Comparison of ENCODE assay signal across 2 cellular contexts in the genomic region with DNA sequence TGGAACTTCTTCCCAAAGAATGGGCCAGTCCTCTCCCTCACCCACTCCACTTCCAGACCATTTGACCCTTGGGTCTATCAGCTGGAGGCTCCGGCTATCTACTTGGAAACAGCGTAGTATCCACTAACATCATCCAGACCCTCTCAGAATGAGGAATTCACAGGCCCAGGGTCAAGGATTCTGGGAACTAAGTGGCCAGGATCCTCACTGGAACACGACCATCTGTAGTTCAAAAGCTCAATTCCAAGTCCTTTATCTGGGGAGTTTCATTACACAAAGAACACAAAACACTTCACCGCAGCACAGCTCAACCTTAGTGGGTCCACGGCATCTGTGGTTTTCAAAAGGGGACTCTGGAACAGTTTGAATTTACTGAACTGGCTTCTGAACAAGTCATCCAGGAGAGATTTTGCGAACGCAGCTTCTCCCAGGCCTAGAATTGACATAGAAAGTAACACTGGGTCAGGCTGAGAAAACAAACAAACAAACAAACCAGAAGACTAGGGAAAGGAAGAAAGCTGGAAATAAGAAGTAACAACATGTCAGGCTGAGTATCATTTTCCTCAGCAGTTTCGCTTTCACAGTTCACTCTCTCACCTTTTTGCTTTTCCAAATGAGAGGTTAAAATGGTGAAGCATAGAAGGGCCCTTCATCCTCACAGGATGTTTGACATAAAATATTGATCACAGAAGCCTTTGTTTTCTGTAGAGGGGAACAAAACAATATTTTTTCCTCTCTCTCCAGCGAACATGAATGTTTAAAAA.
TF ChIP-seq lines count a peak whose summit lies in the region.

No MANE protein-coding gene starts in this region.

TF ChIP-seq in IMR-90, 13 proteins besides CTCF, POLR2A, EP300 and RAD21:
- TF ChIP-seq RFX5 (IDR thresholded peaks at IDR 0.05; ENCODE audit: low read depth, low read length) = no peak
- no peak for TF ChIP-seq RCOR1 (IDR thresholded peaks at IDR 0.05; ENCODE audit: insufficient replicate concordance, low read length)
- TF ChIP-seq CHD1 (IDR thresholded peaks at IDR 0.05; ENCODE audit: low read depth, low read length) = no peak
- TF ChIP-seq, protein P1, sequence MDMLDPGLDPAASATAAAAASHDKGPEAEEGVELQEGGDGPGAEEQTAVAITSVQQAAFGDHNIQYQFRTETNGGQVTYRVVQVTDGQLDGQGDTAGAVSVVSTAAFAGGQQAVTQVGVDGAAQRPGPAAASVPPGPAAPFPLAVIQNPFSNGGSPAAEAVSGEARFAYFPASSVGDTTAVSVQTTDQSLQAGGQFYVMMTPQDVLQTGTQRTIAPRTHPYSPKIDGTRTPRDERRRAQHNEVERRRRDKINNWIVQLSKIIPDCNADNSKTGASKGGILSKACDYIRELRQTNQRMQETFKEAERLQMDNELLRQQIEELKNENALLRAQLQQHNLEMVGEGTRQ (IDR thresholded peaks at IDR 0.05; ENCODE audit: low read depth, low read length) = no peak
- TF ChIP-seq SMC3 (IDR thresholded peaks at IDR 0.05; ENCODE audit: low read depth, low read length) = no peak
- no peak for TF ChIP-seq MAZ (IDR thresholded peaks at IDR 0.05; ENCODE audit: borderline replicate concordance, low read depth, low read length)
- TF ChIP-seq MXI1 (IDR thresholded peaks at IDR 0.05; ENCODE audit: borderline replicate concordance, low read depth, low read length) = no peak
- no peak for TF ChIP-seq BHLHE40 (IDR thresholded peaks at IDR 0.05; ENCODE audit: low read depth, low read length)
- TF ChIP-seq MAFK (IDR thresholded peaks at IDR 0.05; ENCODE audit: low read depth, low read length) = no peak
- no peak for TF ChIP-seq FOS (IDR thresholded peaks at IDR 0.05; ENCODE audit: low read depth, low read length)
- no peak for TF ChIP-seq CEBPB (IDR thresholded peaks at IDR 0.05; ENCODE audit: low read depth, low read length)
- TF ChIP-seq, protein P2, sequence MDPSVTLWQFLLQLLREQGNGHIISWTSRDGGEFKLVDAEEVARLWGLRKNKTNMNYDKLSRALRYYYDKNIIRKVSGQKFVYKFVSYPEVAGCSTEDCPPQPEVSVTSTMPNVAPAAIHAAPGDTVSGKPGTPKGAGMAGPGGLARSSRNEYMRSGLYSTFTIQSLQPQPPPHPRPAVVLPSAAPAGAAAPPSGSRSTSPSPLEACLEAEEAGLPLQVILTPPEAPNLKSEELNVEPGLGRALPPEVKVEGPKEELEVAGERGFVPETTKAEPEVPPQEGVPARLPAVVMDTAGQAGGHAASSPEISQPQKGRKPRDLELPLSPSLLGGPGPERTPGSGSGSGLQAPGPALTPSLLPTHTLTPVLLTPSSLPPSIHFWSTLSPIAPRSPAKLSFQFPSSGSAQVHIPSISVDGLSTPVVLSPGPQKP (IDR thresholded peaks at IDR 0.05; ENCODE audit: borderline replicate concordance, low read depth, low read length) = no peak
- TF ChIP-seq NFE2L2 (IDR thresholded peaks at IDR 0.05; ENCODE audit: low read depth, low read length) = no peak
TF ChIP-seq in IMR-90: peak in this region for 0.

TF ChIP-seq in WTC11, 78 proteins besides CTCF, POLR2A, EP300 and RAD21:
- TF ChIP-seq NR2C2 (CRISPR knock-in tag; IDR thresholded peaks at IDR 0.05) (no peak), NFYB (CRISPR knock-in tag; conservative IDR thresholded peaks at IDR 0.05; ENCODE audit: low read depth) (no peak), JUN (CRISPR knock-in tag; IDR thresholded peaks at IDR 0.05) (no peak), ZNF671 (CRISPR knock-in tag; IDR thresholded peaks at IDR 0.05) (no peak), OVOL2 (CRISPR knock-in tag; IDR thresholded peaks at IDR 0.05; ENCODE audit: borderline replicate concordance) (no peak), ZNF423 (CRISPR knock-in tag; IDR thresholded peaks at IDR 0.05) (no peak), SMAD3 (CRISPR knock-in tag; IDR thresholded peaks at IDR 0.05; ENCODE audit: borderline replicate concordance) (no peak), KAT7 (CRISPR knock-in tag; IDR thresholded peaks at IDR 0.05; ENCODE audit: borderline replicate concordance) (no peak), ESRRA (CRISPR knock-in tag; IDR thresholded peaks at IDR 0.05; ENCODE audit: borderline replicate concordance) (no peak)
- TF ChIP-seq, protein P3, sequence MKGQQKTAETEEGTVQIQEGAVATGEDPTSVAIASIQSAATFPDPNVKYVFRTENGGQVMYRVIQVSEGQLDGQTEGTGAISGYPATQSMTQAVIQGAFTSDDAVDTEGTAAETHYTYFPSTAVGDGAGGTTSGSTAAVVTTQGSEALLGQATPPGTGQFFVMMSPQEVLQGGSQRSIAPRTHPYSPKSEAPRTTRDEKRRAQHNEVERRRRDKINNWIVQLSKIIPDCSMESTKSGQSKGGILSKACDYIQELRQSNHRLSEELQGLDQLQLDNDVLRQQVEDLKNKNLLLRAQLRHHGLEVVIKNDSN (CRISPR knock-in tag; IDR thresholded peaks at IDR 0.05) = no peak
- TF ChIP-seq, protein P4, sequence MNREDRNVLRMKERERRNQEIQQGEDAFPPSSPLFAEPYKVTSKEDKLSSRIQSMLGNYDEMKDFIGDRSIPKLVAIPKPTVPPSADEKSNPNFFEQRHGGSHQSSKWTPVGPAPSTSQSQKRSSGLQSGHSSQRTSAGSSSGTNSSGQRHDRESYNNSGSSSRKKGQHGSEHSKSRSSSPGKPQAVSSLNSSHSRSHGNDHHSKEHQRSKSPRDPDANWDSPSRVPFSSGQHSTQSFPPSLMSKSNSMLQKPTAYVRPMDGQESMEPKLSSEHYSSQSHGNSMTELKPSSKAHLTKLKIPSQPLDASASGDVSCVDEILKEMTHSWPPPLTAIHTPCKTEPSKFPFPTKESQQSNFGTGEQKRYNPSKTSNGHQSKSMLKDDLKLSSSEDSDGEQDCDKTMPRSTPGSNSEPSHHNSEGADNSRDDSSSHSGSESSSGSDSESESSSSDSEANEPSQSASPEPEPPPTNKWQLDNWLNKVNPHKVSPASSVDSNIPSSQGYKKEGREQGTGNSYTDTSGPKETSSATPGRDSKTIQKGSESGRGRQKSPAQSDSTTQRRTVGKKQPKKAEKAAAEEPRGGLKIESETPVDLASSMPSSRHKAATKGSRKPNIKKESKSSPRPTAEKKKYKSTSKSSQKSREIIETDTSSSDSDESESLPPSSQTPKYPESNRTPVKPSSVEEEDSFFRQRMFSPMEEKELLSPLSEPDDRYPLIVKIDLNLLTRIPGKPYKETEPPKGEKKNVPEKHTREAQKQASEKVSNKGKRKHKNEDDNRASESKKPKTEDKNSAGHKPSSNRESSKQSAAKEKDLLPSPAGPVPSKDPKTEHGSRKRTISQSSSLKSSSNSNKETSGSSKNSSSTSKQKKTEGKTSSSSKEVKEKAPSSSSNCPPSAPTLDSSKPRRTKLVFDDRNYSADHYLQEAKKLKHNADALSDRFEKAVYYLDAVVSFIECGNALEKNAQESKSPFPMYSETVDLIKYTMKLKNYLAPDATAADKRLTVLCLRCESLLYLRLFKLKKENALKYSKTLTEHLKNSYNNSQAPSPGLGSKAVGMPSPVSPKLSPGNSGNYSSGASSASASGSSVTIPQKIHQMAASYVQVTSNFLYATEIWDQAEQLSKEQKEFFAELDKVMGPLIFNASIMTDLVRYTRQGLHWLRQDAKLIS (CRISPR knock-in tag; IDR thresholded peaks at IDR 0.05; ENCODE audit: borderline replicate concordance) = no peak
